ENCODE assay signal across 14 cellular contexts in the genomic region with DNA sequence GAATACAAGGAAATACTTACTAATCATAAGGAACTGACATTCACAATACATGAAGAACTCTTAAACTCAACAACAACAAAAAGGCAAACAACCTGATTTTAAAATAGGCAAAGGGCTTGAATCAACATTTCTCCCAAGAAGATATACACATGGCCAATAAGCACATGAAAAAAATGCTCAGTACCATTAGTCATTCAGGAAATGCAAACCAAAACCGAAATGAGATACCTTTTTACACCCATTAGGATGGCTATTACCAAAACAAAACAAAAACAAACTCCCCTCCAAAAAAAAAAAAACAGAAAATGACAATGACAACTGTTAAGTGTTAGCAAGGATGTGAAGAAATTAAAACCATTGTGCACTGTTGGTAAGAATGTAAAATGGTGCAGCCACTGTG.
DNase-seq lines count a peak whose midpoint lies in the region; ATAC-seq, FAIRE-seq and TF ChIP-seq lines count a peak whose summit lies in the region.
"Had no signal": no experiment of that assay in that cellular context is flagged by ENCODE, and none has a peak within 500 bp of the region (broad histone marks: within the 10 kb centered on the region; RNA-seq: fewer than 3 reads in every experiment).

No MANE protein-coding gene starts in this region.

- H3K27ac Mint-ChIP-seq in activated T-cell treated with anti-CD3 and anti-CD28 coated beads, Interleukin-2, amount 50 U/mL, for 72 hours = no peak overlapping the region
- H3K27ac Mint-ChIP-seq: T-helper 1 cell treated with Interleukin-12 subunit alpha and Interleukin-12 subunit beta and Interleukin-4 antibody, amounts not matched to agents 30 μg/mL and 1 μg/mL, for 36 hours had no signal

- H3K36me3 Mint-ChIP-seq in activated T-cell treated with anti-CD3 and anti-CD28 coated beads, Interleukin-2, amount 50 U/mL, for 72 hours (ENCODE audit: insufficient read depth in 2 of 2) = no peaks in the 10 kb centered on the region

- no peak overlapping the region for H3K4me3 Mint-ChIP-seq in activated T-cell treated with anti-CD3 and anti-CD28 coated beads, Interleukin-2, amount 50 U/mL, for 72 hours
- H3K4me3 Mint-ChIP-seq: T-helper 1 cell treated with Interleukin-12 subunit alpha and Interleukin-12 subunit beta and Interleukin-4 antibody, amounts not matched to agents 30 μg/mL and 1 μg/mL, for 36 hours had no signal

- intact Hi-C loops in Right ventricle myocardium superior (cut with DNase I) = no loop called here

- no peak for TF ChIP-seq POLR2A in GM12892 (IDR thresholded peaks at IDR 0.05; ENCODE audit: low read depth, low read length)

- H3K4me1 Mint-ChIP-seq in activated T-cell treated with anti-CD3 and anti-CD28 coated beads, Interleukin-2, amount 50 U/mL, for 72 hours (ENCODE audit: low read depth) = no peaks in the 10 kb centered on the region

- DNase-seq in RPMI7951 (ENCODE audit: low read depth) (peak; percentile 56), OCI-M1 (lab: John Stamatoyannopoulos, UW) (no peak), GM12892 (ENCODE audit: insufficient read length) (no peak), Right ventricle myocardium superior (no peak)
- no peak for DNase-seq in activated T-cell treated with anti-CD3 and anti-CD28 coated beads, Interleukin-2, amount 50 U/mL, for 72 hours
- DNase-seq: IMR-90; NCI-H524 treated with DMSO at 0.1 percent for 48 hours; stimulated activated CD8-positive, alpha-beta memory T cell treated with anti-CD3 and anti-CD28 coated beads, Interleukin-4, amount 100 ng/mL, for 48 hours had no signal

- FAIRE-seq in GM12892 (lab: Jason Lieb, UNC) = no peak
- FAIRE-seq: GM12891 had no signal

- H3K9me3 Mint-ChIP-seq in activated T-cell treated with anti-CD3 and anti-CD28 coated beads, Interleukin-2, amount 50 U/mL, for 72 hours = no peaks in the 10 kb centered on the region

- peak; percentile 92 for ATAC-seq in GM18508 (IDR thresholded peaks at IDR 0.05; ENCODE audit: insufficient read depth, unreplicated experiment)
- ATAC-seq in GM21515 (IDR thresholded peaks at IDR 0.05; ENCODE audit: unreplicated experiment) = peak; percentile 95
- ATAC-seq in HG03097 (IDR thresholded peaks at IDR 0.05; ENCODE audit: low FRiP score, unreplicated experiment) = peak; percentile 95
- no peak for ATAC-seq in activated T-cell treated with anti-CD3 and anti-CD28 coated beads, Interleukin-2, amount 50 U/mL, for 72 hours (replicated peaks in 1 of 2)
- no peak for ATAC-seq in Right ventricle myocardium superior (ENCODE audit: poor library complexity)
- ATAC-seq: sciatic nerve had no signal

- no peaks in the 10 kb centered on the region for H3K27me3 Mint-ChIP-seq in activated T-cell treated with anti-CD3 and anti-CD28 coated beads, Interleukin-2, amount 50 U/mL, for 72 hours (ENCODE audit: low read depth)

Comparison
In these comparisons a context has a peak if more than half of its experiments do, and no peak if none do; other contexts are left out.
1. ATAC-seq: peak in GM18508 (single experiment), GM21515 (single experiment) and HG03097 (single experiment); none in activated T-cell treated with anti-CD3 and anti-CD28 coated beads, Interleukin-2, amount 50 U/mL, for 72 hours (0 of 2) and Right ventricle myocardium superior (single experiment).